In the genomic region with DNA sequence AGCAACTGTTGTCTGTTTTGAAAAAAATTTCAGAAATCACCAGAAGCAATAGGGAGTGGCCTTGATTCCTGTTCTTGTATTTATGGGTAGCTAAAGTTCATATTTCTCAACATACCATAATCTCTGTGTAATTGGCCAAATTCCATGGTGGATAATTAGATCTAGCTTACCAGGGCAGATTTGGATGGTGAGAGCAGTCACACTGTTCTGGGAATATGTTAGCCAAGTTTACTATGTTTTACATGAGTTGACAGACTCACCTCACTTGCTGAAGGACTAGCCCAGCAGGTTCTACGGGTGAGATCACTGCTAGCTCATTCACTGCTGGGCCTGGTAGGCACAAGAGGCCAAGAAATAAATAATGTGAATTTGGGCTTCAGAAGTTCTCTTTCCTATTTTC, we compare ENCODE assay signal across 15 cellular contexts. TPM values are rescaled to one million over a fixed set of nuclear protein-coding genes. Genes with fewer than 3 reads are reported as not detected.
A peak's percentile ranks its signal among the peaks of the same experiment; 100 is the strongest.
DNase-seq lines count a peak whose midpoint lies in the region; ATAC-seq and TF ChIP-seq lines count a peak whose summit lies in the region.
"Had no signal": no experiment of that assay in that cellular context is flagged by ENCODE, and none has a peak within 500 bp of the region (broad histone marks: within the 10 kb centered on the region; RNA-seq: fewer than 3 reads in every experiment).

No MANE protein-coding gene starts in this region.

- H3K4me3 ChIP-seq in mucosa of descending colon (no peak overlapping the region), HAP-1 (no peak overlapping the region)

- H3K4me1 ChIP-seq in mucosa of descending colon (ENCODE audit: low read depth) (peaks cover 16% of the 10 kb centered on the region), HAP-1 (no peaks in the 10 kb centered on the region)

- H3K9me3 ChIP-seq in mucosa of descending colon = no peaks in the 10 kb centered on the region
- no peaks in the 10 kb centered on the region for H3K9me3 ChIP-seq in HAP-1

- in situ Hi-C loops in HAP-1 (cut with MboI; ENCODE audit: low sequenced_read_pairs) = loop anchor here (10.0 to 25.0 kb wide), 2 partner anchors 63 to 421 kb away; no protein-coding TSS in a partner anchor

- DNase-seq in Calu3 (peak; percentile 77), M059J (ENCODE audit: low read depth) (peak; percentile 37), mucosa of descending colon (peak in 2 of 3 donors; percentile 52 to 91), NCI-H146 treated with DMSO at 0.1 percent for 48 hours (lab: John Stamatoyannopoulos, UW; ENCODE audit: unreplicated experiment) (no peak), anterior cingulate cortex (lab: John Stamatoyannopoulos, UW) (no peak), HAP-1 (ENCODE audit: low spot score in 2 of 2) (no peak)
- DNase-seq: amniotic stem cell; CD4-positive, CD25-positive, alpha-beta regulatory T cell; kidney glomerular epithelial cell; NCI-H1048; nucleus accumbens; stimulated activated CD4-positive, alpha-beta T cell treated with anti-CD3 and anti-CD28 coated beads, Interleukin-4, amount 100 ng/mL, for 1 hour had no signal

- BruUV-seq in Calu3 (replicated peaks; lab: Mats Ljungman, UMichigan) = no TSS peak

- intact Hi-C loops in Calu3 (cut with micrococcal nuclease; ENCODE audit: unreplicated experiment) (loop anchor here (5.0 kb wide), 2 partner anchors 61 to 101 kb away; no protein-coding TSS in a partner anchor), mucosa of descending colon (cut with DNase I, micrococcal nuclease) (loop anchor here in 1 of 2 donors (5.0 kb wide), 1 partner anchor 76 kb away; no protein-coding TSS in a partner anchor)

- ATAC-seq in esophagus mucosa (peak; percentile 95), mucosa of descending colon (peak; percentile 93), HG03108 (IDR thresholded peaks at IDR 0.05; ENCODE audit: unreplicated experiment) (no peak)

- H3K27me3 Mint-ChIP-seq in Calu3 (ENCODE audit: unreplicated experiment) = no peaks in the 10 kb centered on the region

- H3K36me3 Mint-ChIP-seq in Calu3 (ENCODE audit: insufficient read depth, unreplicated experiment) = peaks cover 11% of the 10 kb centered on the region
- H3K36me3 Mint-ChIP-seq: CD4-positive, CD25-positive, alpha-beta regulatory T cell had no signal

- peaks cover 24% of the 10 kb centered on the region for H3K4me1 Mint-ChIP-seq in Calu3 (ENCODE audit: low read depth, unreplicated experiment)

- no peaks in the 10 kb centered on the region for H3K9me3 Mint-ChIP-seq in Calu3 (ENCODE audit: low read depth, unreplicated experiment)
- H3K9me3 Mint-ChIP-seq: CD4-positive, CD25-positive, alpha-beta regulatory T cell; T-helper 1 cell treated with Interleukin-12 subunit alpha and Interleukin-12 subunit beta and Interleukin-4 antibody, amounts not matched to agents 30 μg/mL and 1 μg/mL, for 36 hours had no signal

- H3K36me3 ChIP-seq in mucosa of descending colon (ENCODE audit: low read depth) (no peaks in the 10 kb centered on the region), HAP-1 (replicated peaks) (no peaks in the 10 kb centered on the region)

- no peaks in the 10 kb centered on the region for H3K27me3 ChIP-seq in HAP-1 (ENCODE audit: low read depth)

- CTCF ChIA-PET in Calu3 (lab: Charles Lee) = interaction anchor here (0.8 to 1.4 kb wide), 5 partner anchors 11 to 100 kb away, joined by 3 to 4 read pairs (median 3); partner anchors contain the start of gene CDKN2B

- TF ChIP-seq CTCF in Calu3 (IDR thresholded peaks at IDR 0.05; ENCODE audit: unreplicated experiment) = no peak
- no peak for TF ChIP-seq CTCF in mucosa of descending colon (IDR thresholded peaks at IDR 0.05)

- H3K27ac Mint-ChIP-seq in Calu3 (ENCODE audit: unreplicated experiment) = peak overlapping the region; percentile 42
- H3K27ac Mint-ChIP-seq: CD4-positive, CD25-positive, alpha-beta regulatory T cell; T-helper 1 cell treated with Interleukin-12 subunit alpha and Interleukin-12 subunit beta and Interleukin-4 antibody, amounts not matched to agents 30 μg/mL and 1 μg/mL, for 36 hours had no signal

- H3K4me3 Mint-ChIP-seq in Calu3 (ENCODE audit: low read depth, unreplicated experiment) = no peak overlapping the region
- H3K4me3 Mint-ChIP-seq: CD4-positive, CD25-positive, alpha-beta regulatory T cell; T-helper 1 cell treated with Interleukin-12 subunit alpha and Interleukin-12 subunit beta and Interleukin-4 antibody, amounts not matched to agents 30 μg/mL and 1 μg/mL, for 36 hours had no signal

RNA-seq across cellular contexts. Expression of gene CDKN2B, which starts 32.7 kb away (rescaled TPM):
- total RNA-seq in Calu3 (2022) (30.4 and 35.2 TPM in 2 replicates), esophagus mucosa (75.6 TPM), mucosa of descending colon (100 to 1,000 TPM in 2 of 3 donors, 10 to 100 TPM in 1; 64.8 to 192 (median 119) TPM)
- total RNA-seq in M059J (2014; rRNA removed; shearing (Covaris generic)) = 11.5 and 24.1 TPM in 2 replicates

RNA-seq across cellular contexts. Expression of gene CDKN2B-AS1, which starts 47.2 kb away (rescaled TPM):
- 8.9 and 10.5 TPM in 2 replicates for total RNA-seq in Calu3 (2022)
- 9.2 and 14.5 TPM in 2 replicates for total RNA-seq in M059J (2014; rRNA removed; shearing (Covaris generic))
- total RNA-seq in esophagus mucosa = 1.0 TPM
- 100 to 1,000 TPM in 1 of 3 donors, 10 to 100 TPM in 2; 48.3 to 134 (median 78.7) TPM for total RNA-seq in mucosa of descending colon

RNA-seq across cellular contexts. Expression of gene CDKN2A, which starts 47.6 kb away (rescaled TPM):
- 257 and 284 TPM in 2 replicates for total RNA-seq in Calu3 (2022)
- 594 and 597 TPM in 2 replicates for total RNA-seq in M059J (2014; rRNA removed; shearing (Covaris generic))
- total RNA-seq in esophagus mucosa = 7.7 TPM
- total RNA-seq in mucosa of descending colon = 1 to 10 TPM; 1.0 to 3.6 (median 1.2) TPM

Comparison
In these comparisons a context has a peak if more than half of its experiments do, and no peak if none do; other contexts are left out.
1. DNase-seq: peak in Calu3 (single experiment), M059J (single experiment) and mucosa of descending colon (2 of 3); none in NCI-H146 treated with DMSO at 0.1 percent for 48 hours (single experiment), anterior cingulate cortex (0 of 58) and HAP-1 (0 of 2).
2. RNA of gene CDKN2A, which starts 47.6 kb away (total RNA-seq): 594 to 597 TPM in M059J and 257 to 284 TPM in Calu3; 7.7 TPM in esophagus mucosa (single experiment) and 1.0 to 3.6 TPM in mucosa of descending colon; every median in the first group is over 10 times any median in the second.